Comparison of ENCODE assay signal across 29 cellular contexts in genomic region chr10:11700539-11700938, GRCh38.
"Had no signal": no experiment of that assay in that cellular context is flagged by ENCODE, and none has a peak within 500 bp of the region (broad histone marks: within the 10 kb centered on the region; RNA-seq: fewer than 3 reads in every experiment).

No MANE protein-coding gene starts in this region.

- H3K27ac Mint-ChIP-seq: effector memory CD8-positive, alpha-beta T cell; endodermal cell; memory B cell; naive thymus-derived CD4-positive, alpha-beta T cell had no signal

- H2AFZ ChIP-seq: hepatocyte had no signal

- H3K27me3 ChIP-seq: esophagus muscularis mucosa, foreskin keratinocyte, gastroesophageal sphincter, heart left ventricle, hepatocyte had no signal

- H3K4me2 ChIP-seq: hepatocyte had no signal

- H3K36me3 ChIP-seq: esophagus muscularis mucosa, gastroesophageal sphincter, heart left ventricle had no signal

- H3K27me3 Mint-ChIP-seq: memory B cell had no signal

- H3K4me3 ChIP-seq: coronary artery, esophagus muscularis mucosa, gastroesophageal sphincter, heart left ventricle, hepatocyte, lung had no signal

- FAIRE-seq: colon, endometrium, frontal cortex, kidney had no signal

- DNase-seq: effector CD8-positive, alpha-beta T cell; effector memory CD8-positive, alpha-beta T cell; endodermal cell; erythroblast; foreskin keratinocyte; hypothalamus; immature natural killer cell; islet precursor cell; kidney; kidney glomerular epithelial cell; left colon; left ventricle myocardium superior; mammary epithelial cell; mesendoderm; midbrain; naive thymus-derived CD4-positive, alpha-beta T cell; natural killer cell had no signal

- H3K9me3 Mint-ChIP-seq: effector memory CD8-positive, alpha-beta T cell; endodermal cell; immature natural killer cell; natural killer cell had no signal

- H3K36me3 Mint-ChIP-seq: immature natural killer cell; naive thymus-derived CD4-positive, alpha-beta T cell; natural killer cell had no signal

- H3K4me1 ChIP-seq: esophagus muscularis mucosa, foreskin keratinocyte, gastroesophageal sphincter had no signal

- ATAC-seq: effector memory CD8-positive, alpha-beta T cell; foreskin keratinocyte; gastroesophageal sphincter; heart left ventricle; left colon; left lobe of liver; left ventricle myocardium superior; naive thymus-derived CD4-positive, alpha-beta T cell; natural killer cell had no signal

- H3K27ac ChIP-seq: coronary artery, epithelial cell of prostate, esophagus muscularis mucosa, foreskin keratinocyte, gastroesophageal sphincter, heart left ventricle had no signal

- H3K79me2 ChIP-seq: hepatocyte had no signal

- H3K4me3 Mint-ChIP-seq: effector memory CD8-positive, alpha-beta T cell; endodermal cell; immature natural killer cell; memory B cell; naive thymus-derived CD4-positive, alpha-beta T cell; natural killer cell had no signal

- H3K9me3 ChIP-seq: esophagus muscularis mucosa, gastroesophageal sphincter, heart left ventricle had no signal
